Comparison of ENCODE assay signal across 1 cellular context in the genomic region with DNA sequence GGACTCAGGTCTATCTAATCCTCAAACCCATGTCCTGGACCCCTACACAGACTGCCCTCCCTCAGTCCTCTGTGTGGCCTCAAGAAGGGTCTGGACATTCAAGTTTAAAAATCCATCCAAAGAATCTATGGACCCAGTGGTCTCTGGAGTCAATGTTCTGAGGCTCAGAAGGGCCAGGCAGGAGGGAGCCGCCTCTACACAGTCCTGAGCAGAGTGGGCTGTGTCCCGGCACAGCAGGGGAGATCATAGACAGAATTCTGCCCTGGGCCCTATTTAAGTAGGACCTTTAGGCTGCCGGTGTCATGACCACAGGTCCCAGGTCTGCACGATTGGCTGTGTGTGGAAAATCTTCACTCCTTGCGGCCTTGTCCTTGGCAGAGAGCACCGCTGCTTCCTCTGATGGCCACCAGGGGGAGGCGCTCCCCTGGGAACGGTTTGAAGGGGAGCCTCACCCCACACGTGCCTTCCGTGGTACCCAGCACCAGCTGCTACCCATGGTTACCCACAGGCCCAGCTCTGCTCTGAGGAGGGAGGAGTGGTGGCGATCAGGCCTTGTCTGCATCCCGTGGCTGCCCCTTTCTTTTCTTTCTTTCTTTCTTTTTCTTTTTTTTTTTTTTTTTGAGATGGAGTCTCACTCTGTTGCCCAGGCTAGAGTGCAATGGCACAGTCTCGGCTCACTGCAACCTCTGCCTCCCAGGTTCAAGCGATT.
A peak's percentile ranks its signal among the peaks of the same experiment; 100 is the strongest.
TF ChIP-seq lines count a peak whose summit lies in the region.

No MANE protein-coding gene starts in this region.

TF ChIP-seq in SK-N-SH, 30 proteins besides CTCF, POLR2A, EP300 and RAD21 (continued from another document):
- TF ChIP-seq, protein P1, sequence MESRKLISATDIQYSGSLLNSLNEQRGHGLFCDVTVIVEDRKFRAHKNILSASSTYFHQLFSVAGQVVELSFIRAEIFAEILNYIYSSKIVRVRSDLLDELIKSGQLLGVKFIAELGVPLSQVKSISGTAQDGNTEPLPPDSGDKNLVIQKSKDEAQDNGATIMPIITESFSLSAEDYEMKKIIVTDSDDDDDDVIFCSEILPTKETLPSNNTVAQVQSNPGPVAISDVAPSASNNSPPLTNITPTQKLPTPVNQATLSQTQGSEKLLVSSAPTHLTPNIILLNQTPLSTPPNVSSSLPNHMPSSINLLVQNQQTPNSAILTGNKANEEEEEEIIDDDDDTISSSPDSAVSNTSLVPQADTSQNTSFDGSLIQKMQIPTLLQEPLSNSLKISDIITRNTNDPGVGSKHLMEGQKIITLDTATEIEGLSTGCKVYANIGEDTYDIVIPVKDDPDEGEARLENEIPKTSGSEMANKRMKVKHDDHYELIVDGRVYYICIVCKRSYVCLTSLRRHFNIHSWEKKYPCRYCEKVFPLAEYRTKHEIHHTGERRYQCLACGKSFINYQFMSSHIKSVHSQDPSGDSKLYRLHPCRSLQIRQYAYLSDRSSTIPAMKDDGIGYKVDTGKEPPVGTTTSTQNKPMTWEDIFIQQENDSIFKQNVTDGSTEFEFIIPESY (IDR thresholded peaks at IDR 0.05; ENCODE audit: borderline replicate concordance, low read depth) = no peak
- TF ChIP-seq FOXM1 (IDR thresholded peaks at IDR 0.05; ENCODE audit: low read depth) = no peak
- TF ChIP-seq, protein P2, sequence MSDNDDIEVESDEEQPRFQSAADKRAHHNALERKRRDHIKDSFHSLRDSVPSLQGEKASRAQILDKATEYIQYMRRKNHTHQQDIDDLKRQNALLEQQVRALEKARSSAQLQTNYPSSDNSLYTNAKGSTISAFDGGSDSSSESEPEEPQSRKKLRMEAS (IDR thresholded peaks at IDR 0.05; ENCODE audit: low read depth) = peak; percentile 57
- no peak for TF ChIP-seq JUND (IDR thresholded peaks at IDR 0.05)
- no peak for TF ChIP-seq SIN3A (IDR thresholded peaks at IDR 0.05; ENCODE audit: borderline replicate concordance, low read depth, low read length)
- no peak for TF ChIP-seq CHD2 (IDR thresholded peaks at IDR 0.05; ENCODE audit: low read length, partially characterized antibody)
- TF ChIP-seq YY1 (IDR thresholded peaks at IDR 0.05; ENCODE audit: low read depth) = no peak
- TF ChIP-seq RFX5 (IDR thresholded peaks at IDR 0.05; ENCODE audit: low read length) = no peak
- peak; percentile 35; the same call in 1 of the 2 replicates for TF ChIP-seq NFIC (IDR thresholded peaks at IDR 0.05; ENCODE audit: borderline replicate concordance)
- TF ChIP-seq ELF1 (IDR thresholded peaks at IDR 0.05) = no peak
- 0 out of 2 replicates have a peak, but pooled peaks have one; percentile 3 for TF ChIP-seq NRF1 (IDR thresholded peaks at IDR 0.05; ENCODE audit: low read depth, low read length)
- TF ChIP-seq, protein P3, sequence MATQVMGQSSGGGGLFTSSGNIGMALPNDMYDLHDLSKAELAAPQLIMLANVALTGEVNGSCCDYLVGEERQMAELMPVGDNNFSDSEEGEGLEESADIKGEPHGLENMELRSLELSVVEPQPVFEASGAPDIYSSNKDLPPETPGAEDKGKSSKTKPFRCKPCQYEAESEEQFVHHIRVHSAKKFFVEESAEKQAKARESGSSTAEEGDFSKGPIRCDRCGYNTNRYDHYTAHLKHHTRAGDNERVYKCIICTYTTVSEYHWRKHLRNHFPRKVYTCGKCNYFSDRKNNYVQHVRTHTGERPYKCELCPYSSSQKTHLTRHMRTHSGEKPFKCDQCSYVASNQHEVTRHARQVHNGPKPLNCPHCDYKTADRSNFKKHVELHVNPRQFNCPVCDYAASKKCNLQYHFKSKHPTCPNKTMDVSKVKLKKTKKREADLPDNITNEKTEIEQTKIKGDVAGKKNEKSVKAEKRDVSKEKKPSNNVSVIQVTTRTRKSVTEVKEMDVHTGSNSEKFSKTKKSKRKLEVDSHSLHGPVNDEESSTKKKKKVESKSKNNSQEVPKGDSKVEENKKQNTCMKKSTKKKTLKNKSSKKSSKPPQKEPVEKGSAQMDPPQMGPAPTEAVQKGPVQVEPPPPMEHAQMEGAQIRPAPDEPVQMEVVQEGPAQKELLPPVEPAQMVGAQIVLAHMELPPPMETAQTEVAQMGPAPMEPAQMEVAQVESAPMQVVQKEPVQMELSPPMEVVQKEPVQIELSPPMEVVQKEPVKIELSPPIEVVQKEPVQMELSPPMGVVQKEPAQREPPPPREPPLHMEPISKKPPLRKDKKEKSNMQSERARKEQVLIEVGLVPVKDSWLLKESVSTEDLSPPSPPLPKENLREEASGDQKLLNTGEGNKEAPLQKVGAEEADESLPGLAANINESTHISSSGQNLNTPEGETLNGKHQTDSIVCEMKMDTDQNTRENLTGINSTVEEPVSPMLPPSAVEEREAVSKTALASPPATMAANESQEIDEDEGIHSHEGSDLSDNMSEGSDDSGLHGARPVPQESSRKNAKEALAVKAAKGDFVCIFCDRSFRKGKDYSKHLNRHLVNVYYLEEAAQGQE (IDR thresholded peaks at IDR 0.05; ENCODE audit: low read depth, low read length) = no peak
- TF ChIP-seq TAF1 (IDR thresholded peaks at IDR 0.05; ENCODE audit: borderline replicate concordance, low read depth, low read length) = no peak
- TF ChIP-seq GATA2 (CRISPR knock-in tag; IDR thresholded peaks at IDR 0.05) = no peak
- TF ChIP-seq GABPA (IDR thresholded peaks at IDR 0.05; ENCODE audit: low read depth) = no peak
- TF ChIP-seq FOXJ3 (CRISPR knock-in tag; IDR thresholded peaks at IDR 0.05) = no peak
- TF ChIP-seq MXI1 (IDR thresholded peaks at IDR 0.05; ENCODE audit: low read depth, low read length) = 0 out of 2 replicates have a peak, but pooled peaks have one; percentile 37
- TF ChIP-seq MEF2A (IDR thresholded peaks at IDR 0.05; ENCODE audit: borderline replicate concordance, low read depth) = no peak
- TF ChIP-seq FOSL2 (IDR thresholded peaks at IDR 0.05; ENCODE audit: borderline replicate concordance, low read depth) = no peak
- TF ChIP-seq, protein P4, sequence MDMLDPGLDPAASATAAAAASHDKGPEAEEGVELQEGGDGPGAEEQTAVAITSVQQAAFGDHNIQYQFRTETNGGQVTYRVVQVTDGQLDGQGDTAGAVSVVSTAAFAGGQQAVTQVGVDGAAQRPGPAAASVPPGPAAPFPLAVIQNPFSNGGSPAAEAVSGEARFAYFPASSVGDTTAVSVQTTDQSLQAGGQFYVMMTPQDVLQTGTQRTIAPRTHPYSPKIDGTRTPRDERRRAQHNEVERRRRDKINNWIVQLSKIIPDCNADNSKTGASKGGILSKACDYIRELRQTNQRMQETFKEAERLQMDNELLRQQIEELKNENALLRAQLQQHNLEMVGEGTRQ (IDR thresholded peaks at IDR 0.05; ENCODE audit: borderline replicate concordance, low read depth, low read length) = peak; percentile 20; the same call in 1 of the 2 replicates
- TF ChIP-seq TEAD4 (IDR thresholded peaks at IDR 0.05; ENCODE audit: borderline replicate concordance, insufficient read depth) = no peak
